ENCODE assay signal across 1 cellular context in genomic region chr20:63789836-63790571, GRCh38.
A peak's percentile ranks its signal among the peaks of the same experiment; 100 is the strongest.
TF ChIP-seq lines count a peak whose summit lies in the region.

No MANE protein-coding gene starts in this region.

TF ChIP-seq in K562, 482 proteins besides CTCF, POLR2A, EP300 and RAD21:
- TF ChIP-seq, protein P1, sequence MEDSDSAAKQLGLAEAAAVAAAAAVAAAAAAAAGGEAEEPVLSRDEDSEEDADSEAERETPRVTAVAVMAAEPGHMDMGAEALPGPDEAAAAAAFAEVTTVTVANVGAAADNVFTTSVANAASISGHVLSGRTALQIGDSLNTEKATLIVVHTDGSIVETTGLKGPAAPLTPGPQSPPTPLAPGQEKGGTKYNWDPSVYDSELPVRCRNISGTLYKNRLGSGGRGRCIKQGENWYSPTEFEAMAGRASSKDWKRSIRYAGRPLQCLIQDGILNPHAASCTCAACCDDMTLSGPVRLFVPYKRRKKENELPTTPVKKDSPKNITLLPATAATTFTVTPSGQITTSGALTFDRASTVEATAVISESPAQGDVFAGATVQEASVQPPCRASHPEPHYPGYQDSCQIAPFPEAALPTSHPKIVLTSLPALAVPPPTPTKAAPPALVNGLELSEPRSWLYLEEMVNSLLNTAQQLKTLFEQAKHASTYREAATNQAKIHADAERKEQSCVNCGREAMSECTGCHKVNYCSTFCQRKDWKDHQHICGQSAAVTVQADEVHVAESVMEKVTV (CRISPR knock-in tag; IDR thresholded peaks at IDR 0.05), result no peak
- TF ChIP-seq ZBTB33 (CRISPR knock-in tag; IDR thresholded peaks at IDR 0.05), result peak; percentile 67; the same call in 1 of the 2 replicates
